Comparison of ENCODE assay signal across 11 cellular contexts in the genomic region with DNA sequence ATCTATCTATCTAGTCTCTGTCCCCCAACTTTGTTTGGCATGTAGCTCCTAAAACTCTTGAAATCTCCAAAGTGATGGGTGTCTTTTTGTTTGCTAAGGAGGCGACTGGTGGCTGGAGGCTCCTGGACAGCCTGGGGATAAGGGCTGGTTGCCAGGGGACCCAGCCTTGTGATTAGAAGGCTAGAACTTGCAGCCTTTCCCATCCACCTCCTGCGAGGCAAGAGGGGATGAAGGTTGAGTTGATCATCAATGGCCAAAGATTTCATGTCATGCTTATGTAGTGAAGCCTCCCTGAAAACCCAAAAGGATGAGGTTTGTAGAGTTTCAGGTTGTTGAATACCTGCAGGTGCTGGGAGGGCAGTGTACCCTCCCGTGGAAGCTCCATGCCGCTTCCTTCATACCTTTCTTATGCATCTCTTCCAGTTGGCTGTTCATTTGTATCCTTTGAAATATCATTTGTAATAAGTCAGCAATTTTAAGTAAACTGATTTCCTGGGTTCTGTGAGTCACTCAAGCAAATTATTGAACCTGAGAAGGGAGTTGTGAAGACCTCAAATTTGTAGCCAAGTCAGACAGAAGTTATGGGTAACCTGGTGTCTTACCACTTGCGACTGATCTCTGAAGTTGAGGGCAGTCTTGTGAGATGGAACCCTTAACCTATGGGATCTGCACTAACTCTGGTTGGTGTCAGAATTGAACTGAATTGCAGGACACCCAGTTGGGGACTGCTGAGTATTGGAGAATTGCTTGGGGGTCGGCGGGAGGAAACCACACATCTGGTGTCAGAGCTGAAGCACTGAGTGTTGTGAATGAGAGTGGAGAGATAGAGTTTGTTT.
A peak's percentile ranks its signal among the peaks of the same experiment; 100 is the strongest.
DNase-seq lines count a peak whose midpoint lies in the region; ATAC-seq and TF ChIP-seq lines count a peak whose summit lies in the region.
"Had no signal": no experiment of that assay in that cellular context is flagged by ENCODE, and none has a peak within 500 bp of the region (broad histone marks: within the 10 kb centered on the region; RNA-seq: fewer than 3 reads in every experiment).

No MANE protein-coding gene starts in this region.

- no peak for TF ChIP-seq POLR2A in esophagus muscularis mucosa (IDR thresholded peaks at IDR 0.05; ENCODE audit: low read depth)

- H3K27ac ChIP-seq in esophagus muscularis mucosa (replicated peaks in 1 of 4): peak overlapping the region in 1 of 4 donors; percentile 22
- H3K27ac ChIP-seq: epithelial cell of prostate had no signal

- H3K27me3 Mint-ChIP-seq in activated CD4-positive, alpha-beta T cell treated with anti-CD3 and anti-CD28 coated beads for 36 hours: no peaks in the 10 kb centered on the region
- H3K27me3 Mint-ChIP-seq in activated B cell treated with CpG ODN at 0.5 μM for 24 hours: no peaks in the 10 kb centered on the region

- peaks cover 2% of the 10 kb centered on the region for H3K36me3 Mint-ChIP-seq in activated CD4-positive, alpha-beta T cell treated with anti-CD3 and anti-CD28 coated beads for 36 hours (ENCODE audit: low read depth)
- H3K36me3 Mint-ChIP-seq in activated B cell treated with CpG ODN at 0.5 μM for 24 hours (ENCODE audit: low read depth): no peaks in the 10 kb centered on the region

- no peaks in the 10 kb centered on the region for H3K9me3 ChIP-seq in esophagus muscularis mucosa

- no peaks in the 10 kb centered on the region for H3K27me3 ChIP-seq in esophagus muscularis mucosa

- ATAC-seq in activated CD4-positive, alpha-beta T cell treated with anti-CD3 and anti-CD28 coated beads for 36 hours: peak; percentile 67
- no peak for ATAC-seq in activated B cell treated with CpG ODN at 0.5 μM for 24 hours (ENCODE audit: low read depth)
- ATAC-seq in stimulated activated naive CD8-positive, alpha-beta T cell treated with anti-CD3 and anti-CD28 coated beads, Interleukin-15, Interleukin-2, amounts not matched to agents 100 U/mL and 50 U/mL, for 24 hours: peak; percentile 53
- no peak for ATAC-seq in HG03378 (IDR thresholded peaks at IDR 0.05; ENCODE audit: unreplicated experiment)

- DNase-seq in activated CD4-positive, alpha-beta T cell treated with anti-CD3 and anti-CD28 coated beads for 36 hours: no peak
- DNase-seq in activated CD4-positive, alpha-beta T cell treated with anti-CD3 and anti-CD28 coated beads, Interleukin-2, amount 50 U/mL, for 4 hours: no peak
- DNase-seq in activated B cell treated with CpG ODN at 0.5 μM for 24 hours: no peak
- peak; percentile 45 for DNase-seq in esophagus muscularis mucosa (ENCODE audit: extremely low spot score)
- DNase-seq in stimulated activated naive CD8-positive, alpha-beta T cell treated with anti-CD3 and anti-CD28 coated beads, Interleukin-15, Interleukin-2, amounts not matched to agents 100 U/mL and 50 U/mL, for 24 hours: peak; percentile 3
- DNase-seq in NCI-H510A (lab: John Stamatoyannopoulos, UW): no peak
- DNase-seq in NCI-H1436 (lab: John Stamatoyannopoulos, UW): no peak
- DNase-seq: hypothalamus, NCI-H1930 had no signal

- no peak overlapping the region for H3K4me3 Mint-ChIP-seq in activated CD4-positive, alpha-beta T cell treated with anti-CD3 and anti-CD28 coated beads for 36 hours
- H3K4me3 Mint-ChIP-seq in activated B cell treated with CpG ODN at 0.5 μM for 24 hours: peak overlapping the region; percentile 59

- H3K4me3 ChIP-seq in esophagus muscularis mucosa: no peak overlapping the region

- 92% methylated on average over 7 of the region's 7 CpGs for WGBS in esophagus muscularis mucosa

- TF ChIP-seq CTCF in activated B cell treated with CpG ODN at 0.5 μM for 24 hours (IDR thresholded peaks at IDR 0.05) (no peak), esophagus muscularis mucosa (IDR thresholded peaks at IDR 0.05) (no peak)

- CTCF ChIA-PET in activated CD4-positive, alpha-beta T cell treated with anti-CD3 and anti-CD28 coated beads for 36 hours (lab: Charles Lee): interaction anchor here (0.6 to 0.8 kb wide), 2 partner anchors 13 to 57 kb away, joined by 3 to 4 read pairs; no protein-coding TSS in a partner anchor
- CTCF ChIA-PET in activated B cell treated with CpG ODN at 0.5 μM for 24 hours (lab: Charles Lee): no interaction called here

- peaks cover 5% of the 10 kb centered on the region for H3K9me3 Mint-ChIP-seq in activated CD4-positive, alpha-beta T cell treated with anti-CD3 and anti-CD28 coated beads for 36 hours (ENCODE audit: low read depth)
- no peaks in the 10 kb centered on the region for H3K9me3 Mint-ChIP-seq in activated B cell treated with CpG ODN at 0.5 μM for 24 hours

- POLR2A ChIA-PET in activated CD4-positive, alpha-beta T cell treated with anti-CD3 and anti-CD28 coated beads for 36 hours (lab: Charles Lee): no interaction called here
- POLR2A ChIA-PET in activated B cell treated with CpG ODN at 0.5 μM for 24 hours (lab: Charles Lee): no interaction called here

- peaks cover 61% of the 10 kb centered on the region for H3K4me1 Mint-ChIP-seq in activated CD4-positive, alpha-beta T cell treated with anti-CD3 and anti-CD28 coated beads for 36 hours
- H3K4me1 Mint-ChIP-seq in activated B cell treated with CpG ODN at 0.5 μM for 24 hours: peaks cover 35% of the 10 kb centered on the region

- no peaks in the 10 kb centered on the region for H3K36me3 ChIP-seq in esophagus muscularis mucosa

- peaks cover 7 to 26% (median 16%) of the 10 kb centered on the region in 4 donors for H3K4me1 ChIP-seq in esophagus muscularis mucosa

- no peak for TF ChIP-seq EP300 in esophagus muscularis mucosa (IDR thresholded peaks at IDR 0.05)

- H3K27ac Mint-ChIP-seq in activated CD4-positive, alpha-beta T cell treated with anti-CD3 and anti-CD28 coated beads for 36 hours: peak overlapping the region; percentile 86
- no peak overlapping the region for H3K27ac Mint-ChIP-seq in activated B cell treated with CpG ODN at 0.5 μM for 24 hours

- intact Hi-C loops in activated CD4-positive, alpha-beta T cell treated with anti-CD3 and anti-CD28 coated beads for 36 hours (cut with DNase I, micrococcal nuclease): loop anchor here (2.0 to 5.0 kb wide), 2 partner anchors 30 to 99 kb away; no protein-coding TSS in a partner anchor
- intact Hi-C loops in activated B cell treated with CpG ODN at 0.5 μM for 24 hours (cut with micrococcal nuclease) (no loop called here), esophagus muscularis mucosa (cut with DNase I) (no loop called here)

Comparison
In these comparisons a context has a peak if more than half of its experiments do, and no peak if none do; other contexts are left out.
1. ATAC-seq: peak in activated CD4-positive, alpha-beta T cell treated with anti-CD3 and anti-CD28 coated beads for 36 hours (single experiment) and stimulated activated naive CD8-positive, alpha-beta T cell treated with anti-CD3 and anti-CD28 coated beads, Interleukin-15, Interleukin-2, amounts not matched to agents 100 U/mL and 50 U/mL, for 24 hours (single experiment); none in activated B cell treated with CpG ODN at 0.5 μM for 24 hours (single experiment) and HG03378 (single experiment).
2. DNase-seq: peak in esophagus muscularis mucosa (single experiment) and stimulated activated naive CD8-positive, alpha-beta T cell treated with anti-CD3 and anti-CD28 coated beads, Interleukin-15, Interleukin-2, amounts not matched to agents 100 U/mL and 50 U/mL, for 24 hours (single experiment); none in activated CD4-positive, alpha-beta T cell treated with anti-CD3 and anti-CD28 coated beads for 36 hours (single experiment), activated CD4-positive, alpha-beta T cell treated with anti-CD3 and anti-CD28 coated beads, Interleukin-2, amount 50 U/mL, for 4 hours (0 of 2), activated B cell treated with CpG ODN at 0.5 μM for 24 hours (single experiment), NCI-H510A (single experiment) and NCI-H1436 (single experiment).
3. intact Hi-C loops: an anchor here in activated CD4-positive, alpha-beta T cell treated with anti-CD3 and anti-CD28 coated beads for 36 hours (2.0 to 5.0 kb wide); none called in activated B cell treated with CpG ODN at 0.5 μM for 24 hours and esophagus muscularis mucosa.